ENCODE assay signal across 8 cellular contexts in the genomic region with DNA sequence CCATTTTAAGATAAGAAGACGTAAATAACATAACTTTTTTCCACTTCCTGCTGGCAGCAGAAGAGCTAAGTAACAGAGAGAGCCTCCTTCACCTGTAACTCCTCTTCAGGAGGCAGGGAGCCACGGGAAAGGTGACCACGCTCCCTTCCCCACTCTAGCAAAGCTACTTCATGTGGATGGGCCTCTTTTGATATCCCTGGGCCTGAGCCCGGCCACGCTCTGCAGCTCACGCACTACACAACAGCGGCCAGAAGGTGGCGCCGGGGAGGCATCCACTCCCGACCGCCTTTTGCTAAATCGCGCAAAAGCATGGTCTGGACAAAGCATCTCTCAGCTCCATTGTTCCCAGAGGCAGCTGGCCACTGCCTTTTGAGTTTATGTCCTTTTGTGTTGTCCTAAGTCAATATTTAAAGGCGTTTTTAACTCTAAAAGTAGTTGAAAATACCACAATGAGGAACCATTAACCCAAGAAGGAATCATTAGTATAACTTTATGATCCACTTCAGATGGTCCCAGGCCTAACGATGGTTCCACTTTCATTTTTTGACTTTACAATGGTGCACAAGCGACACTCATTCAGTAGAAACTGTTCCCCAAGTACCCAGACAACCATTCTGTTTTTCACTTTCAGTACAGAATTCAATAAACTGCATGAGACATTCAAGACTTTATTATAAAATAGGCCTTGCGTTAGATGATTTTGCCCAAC. TPM values are rescaled to one million over a fixed set of nuclear protein-coding genes. Genes with fewer than 3 reads are reported as not detected.
DNase-seq lines count a peak whose midpoint lies in the region; TF ChIP-seq lines count a peak whose summit lies in the region.

No MANE protein-coding gene starts in this region.

- H3K36me3 ChIP-seq in osteoblast (ENCODE audit: insufficient read depth, low read length) (peaks cover 11% of the 10 kb centered on the region), thyroid gland (no peaks in the 10 kb centered on the region)

- peak; percentile 85 for DNase-seq in GM10248 (ENCODE audit: extremely low spot score)
- peak; percentile 63 for DNase-seq in HCEC 1CT
- peak; percentile 73 for DNase-seq in M059J (ENCODE audit: low read depth)
- DNase-seq in SHP77 (lab: John Stamatoyannopoulos, UW), result peak; percentile 94 to 95
- peak; percentile 70 for DNase-seq in activated T-helper 9 cell treated with anti-CD3 and anti-CD28 coated beads, Interleukin-2, amount 50 U/mL, for 16 hours (ENCODE audit: low read depth)
- DNase-seq in foreskin melanocyte, result peak; percentile 58
- peak; percentile 96 for DNase-seq in osteoblast (ENCODE audit: insufficient read length, low spot score, missing footprints)
- peak; percentile 95 to 96 for DNase-seq in thyroid gland

- H3K4me1 ChIP-seq in osteoblast (ENCODE audit: insufficient read depth, low read length) (no peaks in the 10 kb centered on the region), thyroid gland (peaks cover 18 to 20% of the 10 kb centered on the region in 2 donors)

- no peak overlapping the region for H3K4me2 ChIP-seq in osteoblast (ENCODE audit: insufficient read depth, low read length)

- H3K9me3 ChIP-seq in osteoblast (ENCODE audit: low read depth, low read length), result no peaks in the 10 kb centered on the region
- H3K9me3 ChIP-seq in thyroid gland, result no peaks in the 10 kb centered on the region

- H4K20me1 ChIP-seq in osteoblast (ENCODE audit: insufficient read depth, low read length), result no peaks in the 10 kb centered on the region

- no peak overlapping the region for H3K27ac ChIP-seq in osteoblast (ENCODE audit: low read depth, low read length)
- no peak overlapping the region for H3K27ac ChIP-seq in thyroid gland

- TF ChIP-seq POLR2A in thyroid gland (IDR thresholded peaks at IDR 0.05), result no peak

- TF ChIP-seq CTCF in GM10248 (IDR thresholded peaks at IDR 0.05; ENCODE audit: control extremely low read depth, extremely low read depth, low read depth, missing control alignments) (peak; percentile 92), osteoblast (IDR thresholded peaks at IDR 0.05; ENCODE audit: extremely low read depth, low read depth, low read length) (peak; percentile 94), thyroid gland (IDR thresholded peaks at IDR 0.05) (peak; percentile 71 to 97 (median 92))

- POLR2A ChIA-PET in GM10248 (lab: Yijun Ruan, JAX), result no interaction called here

- intact Hi-C loops in thyroid gland (cut with DNase I), result loop anchor here (10.0 kb wide), 2 partner anchors 141 to 341 kb away; no protein-coding TSS in a partner anchor

- H3K4me3 ChIP-seq in osteoblast (ENCODE audit: insufficient read depth, low read length) (no peak overlapping the region), thyroid gland (replicated peaks in 1 of 3) (no peak overlapping the region)

- H3K27me3 ChIP-seq in osteoblast (ENCODE audit: insufficient read depth, low read length) (no peaks in the 10 kb centered on the region), thyroid gland (no peaks in the 10 kb centered on the region)

- CTCF ChIA-PET in GM10248 (lab: Yijun Ruan, JAX), result interaction anchor here (0.6 to 2.8 kb wide), 39 partner anchors 9 to 470 kb away, joined by 3 to 18 read pairs (median 5); partner anchors contain the start of genes ATPSCKMT, CCT5, CMBL and MARCHF6

- no peaks in the 10 kb centered on the region for H3K79me2 ChIP-seq in osteoblast (ENCODE audit: insufficient read depth, low read length)

- peak overlapping the region; percentile 71 for H2AFZ ChIP-seq in osteoblast (ENCODE audit: low read length)

- WGBS in thyroid gland, 2 donors, result 22 to 24% methylated on average over 17 of the region's 17 CpGs

RNA-seq across cellular contexts. Expression of gene CMBL, which starts 23.6 kb away (rescaled TPM):
- 6.6 and 11.4 TPM in 2 replicates for total RNA-seq in M059J (2014; rRNA removed; shearing (Covaris generic))
- total RNA-seq in osteoblast (9.0 and 13.8 TPM in 2 replicates), thyroid gland (10 to 100 TPM; 10.3 to 32.0 (median 23.4) TPM)

RNA-seq across cellular contexts. Expression of gene CCT5, which starts 34.0 kb away (rescaled TPM):
- 445 and 637 TPM in 2 replicates for total RNA-seq in M059J (2014; rRNA removed; shearing (Covaris generic))
- 237 and 238 TPM in 2 replicates for total RNA-seq in osteoblast
- total RNA-seq in thyroid gland, result 100 to 1,000 TPM; 104 to 201 (median 163) TPM

RNA-seq across cellular contexts. Expression of gene ATPSCKMT, which starts 34.4 kb away (rescaled TPM):
- total RNA-seq in M059J (2014; rRNA removed; shearing (Covaris generic)), result 17.8 and 25.1 TPM in 2 replicates
- total RNA-seq in osteoblast (18.3 and 23.2 TPM in 2 replicates), thyroid gland (10 to 100 TPM; 41.0 to 54.1 (median 49.6) TPM)
